In the genomic region with DNA sequence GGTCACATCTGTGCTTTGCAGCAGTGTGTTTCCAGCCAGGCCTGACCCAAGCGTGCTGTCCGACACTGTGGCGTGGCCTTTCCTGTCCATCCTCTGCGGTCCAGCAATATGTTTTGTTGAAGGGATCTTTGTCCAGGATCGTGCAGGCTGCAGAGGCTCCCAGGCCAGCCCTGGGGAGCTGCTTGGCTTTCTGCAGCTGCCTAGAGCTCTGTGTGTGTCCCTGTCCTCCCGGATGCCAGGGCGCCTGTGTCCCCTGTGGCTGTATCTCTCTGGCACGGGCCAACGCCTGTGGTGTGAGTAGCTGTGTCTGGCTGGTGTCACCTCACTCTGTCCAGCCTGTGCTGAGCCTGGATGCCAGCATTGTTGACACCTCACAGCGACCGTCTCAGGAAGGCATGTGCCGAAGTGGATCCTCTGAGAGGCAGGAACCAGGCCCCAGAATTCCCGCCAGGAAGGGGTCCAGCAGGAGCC, we compare ENCODE assay signal across 15 cellular contexts.
A peak's percentile ranks its signal among the peaks of the same experiment; 100 is the strongest.
DNase-seq lines count a peak whose midpoint lies in the region; ATAC-seq and TF ChIP-seq lines count a peak whose summit lies in the region.
"Had no signal": no experiment of that assay in that cellular context is flagged by ENCODE, and none has a peak within 500 bp of the region (broad histone marks: within the 10 kb centered on the region; RNA-seq: fewer than 3 reads in every experiment).

No MANE protein-coding gene starts in this region.

- TF ChIP-seq CTCF in hepatocyte (IDR thresholded peaks at IDR 0.05; ENCODE audit: poor library complexity) (no peak), prostate gland (IDR thresholded peaks at IDR 0.05) (no peak), uterus (IDR thresholded peaks at IDR 0.05) (no peak), GM10266 (IDR thresholded peaks at IDR 0.05; ENCODE audit: control insufficient read depth, insufficient read depth, low read depth, missing control alignments) (no peak)

- H3K9me3 ChIP-seq in hepatocyte (ENCODE audit: low read depth) = no peaks in the 10 kb centered on the region
- no peaks in the 10 kb centered on the region for H3K9me3 ChIP-seq in prostate gland
- no peaks in the 10 kb centered on the region for H3K9me3 ChIP-seq in uterus

- H3K4me1 ChIP-seq in hepatocyte (ENCODE audit: insufficient read depth) (peaks cover 34% of the 10 kb centered on the region), prostate gland (replicated peaks) (peaks cover 25% of the 10 kb centered on the region), uterus (peaks cover 9 to 38% of the 10 kb centered on the region in 2 donors)

- no peak for TF ChIP-seq POLR2A in prostate gland (IDR thresholded peaks at IDR 0.05)
- no peak for TF ChIP-seq POLR2A in uterus (IDR thresholded peaks at IDR 0.05)

- peak; percentile 7 for DNase-seq in activated CD8-positive, alpha-beta memory T cell treated with anti-CD3 and anti-CD28 coated beads, Interleukin-2, amount 50 U/mL, for 4 hours
- no peak for DNase-seq in activated CD8-positive, alpha-beta memory T cell treated with anti-CD3 and anti-CD28 coated beads for 24 hours
- no peak for DNase-seq in hepatocyte (ENCODE audit: low spot score)
- no peak for DNase-seq in prostate gland (ENCODE audit: low spot score)
- DNase-seq in uterus = peak in 1 of 2 donors; percentile 29
- DNase-seq in GM10266 (ENCODE audit: extremely low spot score) = no peak
- no peak for DNase-seq in D341Med (ENCODE audit: low spot score)
- DNase-seq: 8988T; activated T-cell treated with anti-CD3 and anti-CD28 coated beads, Interleukin-2, amount 50 U/mL, for 48 hours; GF-D8; HCEC 1CT had no signal

- no peaks in the 10 kb centered on the region for H3K9me2 ChIP-seq in hepatocyte (replicated peaks; ENCODE audit: insufficient read depth)

- H2AFZ ChIP-seq in hepatocyte = no peak overlapping the region
- H2AFZ ChIP-seq: parathyroid adenoma had no signal

- 94% methylated on average over 13 of the region's 13 CpGs for WGBS in hepatocyte (ENCODE audit: low lambda C conversion rate, missing lambda C conversion rate)
- WGBS in prostate gland = 55% methylated on average over 13 of the region's 13 CpGs

- peaks cover 45% of the 10 kb centered on the region for H3K79me2 ChIP-seq in hepatocyte

- H3K27ac ChIP-seq in hepatocyte = peak overlapping the region; percentile 86
- H3K27ac ChIP-seq in prostate gland = peak overlapping the region; percentile 79 to 85
- peak overlapping the region; percentile 96 to 97 for H3K27ac ChIP-seq in uterus
- H3K27ac ChIP-seq: parathyroid adenoma had no signal

- H4K20me1 ChIP-seq in hepatocyte (ENCODE audit: insufficient read depth, poor library complexity, severe bottlenecking) = no peaks in the 10 kb centered on the region

- H3K4me3 ChIP-seq in hepatocyte (no peak overlapping the region), prostate gland (no peak overlapping the region), uterus (no peak overlapping the region)

- H3K36me3 ChIP-seq in hepatocyte (replicated peaks; ENCODE audit: insufficient read depth, low read depth) (no peaks in the 10 kb centered on the region), prostate gland (no peaks in the 10 kb centered on the region), uterus (no peaks in the 10 kb centered on the region)

- no peaks in the 10 kb centered on the region for H3K27me3 ChIP-seq in hepatocyte
- H3K27me3 ChIP-seq in prostate gland (replicated peaks; ENCODE audit: insufficient read depth) = no peaks in the 10 kb centered on the region
- no peaks in the 10 kb centered on the region for H3K27me3 ChIP-seq in uterus

- no peak overlapping the region for H3K4me2 ChIP-seq in hepatocyte

- intact Hi-C loops in prostate gland (cut with DNase I) = loop anchor here (2.0 to 5.0 kb wide), 2 partner anchors 45 to 91 kb away; no protein-coding TSS in a partner anchor
- intact Hi-C loops in uterus (cut with DNase I; ENCODE audit: low total_unique reads) = loop anchor here (10.0 kb wide), 1 partner anchor 57 kb away; no protein-coding TSS in a partner anchor

- ATAC-seq in GM19452 (IDR thresholded peaks at IDR 0.05; ENCODE audit: unreplicated experiment) = no peak
- ATAC-seq: activated CD4-positive, CD25-positive, alpha-beta regulatory T cell treated with anti-CD3 and anti-CD28 coated beads, Interleukin-2, amount 50 U/mL, for 24 hours; SK-N-SH treated with all-trans-retinoic acid at 6 μM for 48 hours had no signal
